Comparison of ENCODE assay signal across 5 cellular contexts in genomic region chr19:54624825-54625747, GRCh38. TPM values are rescaled to one million over a fixed set of nuclear protein-coding genes. Genes with fewer than 3 reads are reported as not detected.
"Had no signal": no experiment of that assay in that cellular context is flagged by ENCODE, and none has a peak within 500 bp of the region (broad histone marks: within the 10 kb centered on the region; RNA-seq: fewer than 3 reads in every experiment).

No MANE protein-coding gene starts in this region.

RNA-seq across cellular contexts. Expression of gene LILRB1, which starts 5.2 kb away (rescaled TPM):
- total RNA-seq: bronchial epithelial cell, endothelial cell of umbilical vein, smooth muscle cell had no signal
- polyA plus RNA-seq: endothelial cell of umbilical vein, smooth muscle cell had no signal

RNA-seq across cellular contexts. Expression of gene LILRA1, which starts 31.7 kb away (rescaled TPM):
- total RNA-seq: activated CD8-positive, alpha-beta memory T cell treated with anti-CD3 and anti-CD28 coated beads for 36 hours; activated T-cell treated with anti-CD3 and anti-CD28 coated beads, Interleukin-2, amount 50 U/mL, for 72 hours; bronchial epithelial cell; endothelial cell of umbilical vein; smooth muscle cell had no signal
- polyA plus RNA-seq: endothelial cell of umbilical vein, smooth muscle cell had no signal

RNA-seq across cellular contexts. Expression of gene LILRB4, which starts 37.7 kb away (rescaled TPM):
- total RNA-seq: activated CD8-positive, alpha-beta memory T cell treated with anti-CD3 and anti-CD28 coated beads for 36 hours; activated T-cell treated with anti-CD3 and anti-CD28 coated beads, Interleukin-2, amount 50 U/mL, for 72 hours; bronchial epithelial cell; endothelial cell of umbilical vein; smooth muscle cell had no signal
- polyA plus RNA-seq: endothelial cell of umbilical vein, smooth muscle cell had no signal

RNA-seq across cellular contexts. Expression of gene LILRA2, which starts 51.5 kb away (rescaled TPM):
- total RNA-seq: activated CD8-positive, alpha-beta memory T cell treated with anti-CD3 and anti-CD28 coated beads for 36 hours; activated T-cell treated with anti-CD3 and anti-CD28 coated beads, Interleukin-2, amount 50 U/mL, for 72 hours; bronchial epithelial cell; endothelial cell of umbilical vein; smooth muscle cell had no signal
- polyA plus RNA-seq: endothelial cell of umbilical vein, smooth muscle cell had no signal
